In the genomic region with DNA sequence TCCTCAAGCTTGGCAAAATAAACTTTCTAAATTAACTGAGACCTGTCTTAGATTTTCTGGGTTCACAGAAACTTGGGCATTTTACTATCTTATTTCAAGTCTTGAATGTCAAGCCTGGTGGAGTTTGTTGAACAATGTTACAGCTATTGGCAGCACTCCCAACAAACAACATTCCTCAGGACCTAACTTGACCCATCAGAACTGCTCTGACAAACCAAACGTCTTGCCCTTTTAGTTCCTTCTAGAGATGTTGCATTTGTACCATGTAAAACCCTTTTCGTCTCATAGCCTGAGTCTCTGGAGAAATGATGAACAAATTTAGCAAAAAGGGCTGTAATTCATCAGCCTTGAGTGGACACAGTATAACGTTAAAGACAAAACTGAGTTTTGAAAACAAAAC, we compare ENCODE assay signal across 29 cellular contexts. TPM values are rescaled to one million over a fixed set of nuclear protein-coding genes. Genes with fewer than 3 reads are reported as not detected.
DNase-seq lines count a peak whose midpoint lies in the region; ATAC-seq, FAIRE-seq and TF ChIP-seq lines count a peak whose summit lies in the region.
"Had no signal": no experiment of that assay in that cellular context is flagged by ENCODE, and none has a peak within 500 bp of the region (broad histone marks: within the 10 kb centered on the region; RNA-seq: fewer than 3 reads in every experiment).

No MANE protein-coding gene starts in this region.

- dilution Hi-C loops in endothelial cell of umbilical vein (cut with MboI; ENCODE audit: extremely low pct_ligation_motif_present, low sequenced_read_pairs): no loop called here

- no peaks in the 10 kb centered on the region for H3K27me3 Mint-ChIP-seq in WTC11 (ENCODE audit: low read depth)
- H3K27me3 Mint-ChIP-seq: activated CD4-positive, alpha-beta T cell treated with anti-CD3 and anti-CD28 coated beads, Interleukin-2, amount 10 ng/mL, durations not matched to agents 7 days and 5 days had no signal

- peaks cover 77% of the 10 kb centered on the region for H3K4me1 Mint-ChIP-seq in WTC11
- H3K4me1 Mint-ChIP-seq: naive B cell had no signal

- H3K9me3 Mint-ChIP-seq in WTC11: no peaks in the 10 kb centered on the region
- H3K9me3 Mint-ChIP-seq: activated CD4-positive, alpha-beta T cell treated with anti-CD3 and anti-CD28 coated beads, Interleukin-2, amount 10 ng/mL, durations not matched to agents 7 days and 5 days; mesothelial cell of epicardium had no signal

- DNase-seq in WTC11 (ENCODE audit: low spot score): no peak
- peak; percentile 56 for DNase-seq in endothelial cell of umbilical vein (ENCODE audit: low read depth, low spot score)
- DNase-seq in left ventricle myocardium superior: no peak
- no peak for DNase-seq in activated CD4-positive, alpha-beta T cell treated with anti-CD3 and anti-CD28 coated beads, Interleukin-2, amount 50 U/mL, for 1 hour
- DNase-seq: activated CD4-positive, alpha-beta T cell treated with anti-CD3 and anti-CD28 coated beads, Interleukin-2, amount 10 ng/mL, durations not matched to agents 7 days and 5 days; activated gamma-delta T cell; activated T-cell treated with anti-CD3 and anti-CD28 coated beads, Interleukin-2, amount 50 U/mL, for 1 hour; GDM1; glutamatergic neuron; GM23248; naive B cell; NCI-H82; right lobe of liver; stimulated activated CD4-positive, alpha-beta T cell treated with anti-CD3 and anti-CD28 coated beads, Interleukin-12 subunit alpha, Interleukin-12 subunit beta, amount 100 ng/mL, for 4 hours; stimulated activated CD4-positive, alpha-beta T cell treated with anti-CD3 and anti-CD28 coated beads, Interleukin-4, amount 100 ng/mL, for 1 hour; stomach; T1000; trophoblast cell; WERI-Rb-1 had no signal

- TF ChIP-seq POLR2A in endothelial cell of umbilical vein (IDR thresholded peaks at IDR 0.05; ENCODE audit: low read depth, low read length): no peak

- intact Hi-C loops in endothelial cell of umbilical vein (cut with micrococcal nuclease) (loop anchor here (5.0 kb wide), 1 partner anchor 250 kb away; no protein-coding TSS in a partner anchor), left ventricle myocardium superior (cut with micrococcal nuclease) (loop anchor here (10.0 kb wide), 1 partner anchor 72 kb away; no protein-coding TSS in a partner anchor)

- H3K27ac Mint-ChIP-seq in WTC11: 0 out of 2 replicates have a peak overlapping the region, but pooled peaks have one; percentile 22
- H3K27ac Mint-ChIP-seq: activated CD4-positive, alpha-beta T cell treated with anti-CD3 and anti-CD28 coated beads, Interleukin-2, amount 10 ng/mL, durations not matched to agents 7 days and 5 days; mesothelial cell of epicardium; naive B cell had no signal

- no peaks in the 10 kb centered on the region for H3K79me2 ChIP-seq in endothelial cell of umbilical vein (ENCODE audit: control insufficient read depth, insufficient read depth, low read length)

- no peaks in the 10 kb centered on the region for H4K20me1 ChIP-seq in endothelial cell of umbilical vein (replicated peaks; ENCODE audit: control insufficient read depth, extremely low read depth, insufficient read depth, low read length)

- H3K4me2 ChIP-seq in endothelial cell of umbilical vein (ENCODE audit: insufficient read depth, low read length): no peak overlapping the region

- H3K36me3 Mint-ChIP-seq in WTC11: peaks cover 4% of the 10 kb centered on the region
- H3K36me3 Mint-ChIP-seq: mesothelial cell of epicardium, naive B cell had no signal

- H3K9me1 ChIP-seq in endothelial cell of umbilical vein (replicated peaks; ENCODE audit: control insufficient read depth, extremely low read depth, insufficient read depth, low read length): no peaks in the 10 kb centered on the region

- no peak for FAIRE-seq in endothelial cell of umbilical vein (lab: Jason Lieb, UNC)
- FAIRE-seq: islet of Langerhans, RCC 7860 had no signal

- H3K9me3 ChIP-seq in endothelial cell of umbilical vein (replicated peaks; ENCODE audit: control insufficient read depth, insufficient read depth, low read length): no peaks in the 10 kb centered on the region
- no peaks in the 10 kb centered on the region for H3K9me3 ChIP-seq in subcutaneous abdominal adipose tissue (ENCODE audit: control insufficient read depth in 5 of 5, low read length in 5 of 5)
- H3K9me3 ChIP-seq: right lobe of liver, SJSA1, stomach had no signal

- H2AFZ ChIP-seq in endothelial cell of umbilical vein (ENCODE audit: low read depth, low read length): no peak overlapping the region
- H2AFZ ChIP-seq: GM23248 had no signal

- H3K27ac ChIP-seq in endothelial cell of umbilical vein (ENCODE audit: insufficient read depth, low read depth, low read length): no peak overlapping the region
- peak overlapping the region; percentile 21 for H3K27ac ChIP-seq in subcutaneous abdominal adipose tissue (ENCODE audit: low read depth, low read length)
- H3K27ac ChIP-seq: C4-2B, GM23248, right lobe of liver, SJSA1, WERI-Rb-1 had no signal

- H3K4me3 ChIP-seq in endothelial cell of umbilical vein (replicated peaks in 1 of 3; ENCODE audit: insufficient read depth in 1 of 3, low read depth in 1 of 3, low read length in 3 of 3): no peak overlapping the region
- no peak overlapping the region for H3K4me3 ChIP-seq in subcutaneous abdominal adipose tissue (ENCODE audit: low read depth in 1 of 5, low read length in 5 of 5)
- H3K4me3 ChIP-seq: GM23248, right lobe of liver, SJSA1, stomach had no signal

- no peak for TF ChIP-seq CTCF in WTC11 (IDR thresholded peaks at IDR 0.05)
- TF ChIP-seq CTCF in endothelial cell of umbilical vein (IDR thresholded peaks at IDR 0.05; ENCODE audit: extremely low read depth in 1 of 2, insufficient read depth in 1 of 2, low read depth in 1 of 2, low read length in 2 of 2): no peak

- H3K4me1 ChIP-seq in endothelial cell of umbilical vein (ENCODE audit: control insufficient read depth, extremely low read depth, insufficient read depth, low read length): peaks cover 45% of the 10 kb centered on the region
- H3K4me1 ChIP-seq in subcutaneous abdominal adipose tissue (ENCODE audit: control insufficient read depth in 5 of 5, insufficient read depth in 5 of 5, low read length in 5 of 5): peaks cover 6 to 44% (median 27%) of the 10 kb centered on the region in 5 donors
- H3K4me1 ChIP-seq: right lobe of liver, SJSA1 had no signal

- BruUV-seq in endothelial cell of umbilical vein (replicated peaks; lab: Mats Ljungman, UMichigan): no TSS peak

- ATAC-seq in WTC11 (no peak), left ventricle myocardium superior (peak; percentile 49), GM18868 (IDR thresholded peaks at IDR 0.05; ENCODE audit: unreplicated experiment) (no peak), HG03108 (IDR thresholded peaks at IDR 0.05; ENCODE audit: unreplicated experiment) (no peak)
- ATAC-seq: right lobe of liver had no signal

- CTCF ChIA-PET in WTC11 (lab: Charles Lee): no interaction called here
- CTCF ChIA-PET in endothelial cell of umbilical vein (lab: Charles Lee): interaction anchor here (0.6 to 3.7 kb wide), 2 partner anchors 52 to 717 kb away, joined by 3 to 16 read pairs; no protein-coding TSS in a partner anchor

- H3K4me3 Mint-ChIP-seq in WTC11: no peak overlapping the region
- H3K4me3 Mint-ChIP-seq: activated CD4-positive, alpha-beta T cell treated with anti-CD3 and anti-CD28 coated beads, Interleukin-2, amount 10 ng/mL, durations not matched to agents 7 days and 5 days; mesothelial cell of epicardium; naive B cell had no signal

- no peak overlapping the region for H3K9ac ChIP-seq in endothelial cell of umbilical vein (replicated peaks; ENCODE audit: extremely low read depth, insufficient read depth, low read length)
- no peak overlapping the region for H3K9ac ChIP-seq in subcutaneous abdominal adipose tissue (ENCODE audit: low read length in 5 of 5)
- H3K9ac ChIP-seq: GM23248 had no signal

- H3K27me3 ChIP-seq in endothelial cell of umbilical vein (ENCODE audit: control insufficient read depth in 2 of 2, insufficient read depth in 2 of 2, low read length in 2 of 2): no peaks in the 10 kb centered on the region
- no peaks in the 10 kb centered on the region for H3K27me3 ChIP-seq in subcutaneous abdominal adipose tissue (ENCODE audit: control insufficient read depth in 5 of 5, insufficient read depth in 4 of 5, low read length in 5 of 5)
- H3K27me3 ChIP-seq: right lobe of liver, SJSA1, stomach had no signal

- POLR2A ChIA-PET in WTC11 (lab: Charles Lee) (no interaction called here), endothelial cell of umbilical vein (lab: Charles Lee) (no interaction called here)

- H3K36me3 ChIP-seq in endothelial cell of umbilical vein (ENCODE audit: control insufficient read depth in 2 of 2, extremely low read depth in 1 of 2, insufficient read depth in 2 of 2, low read length in 2 of 2) (no peaks in the 10 kb centered on the region), subcutaneous abdominal adipose tissue (ENCODE audit: control insufficient read depth in 5 of 5, insufficient read depth in 5 of 5, low read length in 5 of 5) (no peaks in the 10 kb centered on the region)
- H3K36me3 ChIP-seq: right lobe of liver, SJSA1, stomach, WERI-Rb-1 had no signal

TF ChIP-seq in WTC11, 78 proteins besides CTCF, POLR2A, EP300 and RAD21 (continues in another document):
- no peak for TF ChIP-seq MXD4 (CRISPR knock-in tag; IDR thresholded peaks at IDR 0.05; ENCODE audit: borderline replicate concordance)

TF ChIP-seq in endothelial cell of umbilical vein, 7 proteins besides CTCF, POLR2A, EP300 and RAD21 (continues in another document):
- TF ChIP-seq FOS (IDR thresholded peaks at IDR 0.05; ENCODE audit: borderline replicate concordance, insufficient read depth, low read length): no peak
- no peak for TF ChIP-seq GATA2 (IDR thresholded peaks at IDR 0.05; ENCODE audit: insufficient read depth, insufficient read length, low read depth, low read length)
- TF ChIP-seq, protein P1, sequence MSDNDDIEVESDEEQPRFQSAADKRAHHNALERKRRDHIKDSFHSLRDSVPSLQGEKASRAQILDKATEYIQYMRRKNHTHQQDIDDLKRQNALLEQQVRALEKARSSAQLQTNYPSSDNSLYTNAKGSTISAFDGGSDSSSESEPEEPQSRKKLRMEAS (IDR thresholded peaks at IDR 0.05; ENCODE audit: insufficient read depth, insufficient read length): no peak
- no peak for TF ChIP-seq JUN (IDR thresholded peaks at IDR 0.05; ENCODE audit: borderline replicate concordance, insufficient read depth, insufficient read length, low read depth)
- no peak for TF ChIP-seq MYC (IDR thresholded peaks at IDR 0.05; ENCODE audit: low read depth, low read length)
- TF ChIP-seq POLR2AphosphoS5 (IDR thresholded peaks at IDR 0.05; ENCODE audit: insufficient read depth, low read depth, low read length): no peak

RNA-seq across cellular contexts. Expression of a gene that starts 51.1 kb away (rescaled TPM):
- 20.4 to 26.7 TPM (median 21.0 TPM) in 3 replicates for total RNA-seq in WTC11 (2021)
- 3.0 and 3.3 TPM in 2 replicates for total RNA-seq in endothelial cell of umbilical vein
- polyA plus RNA-seq in endothelial cell of umbilical vein: 2.1 TPM in 2 replicates
- polyA plus RNA-seq in endothelial cell of umbilical vein (2011; cell fraction: cytosol; rRNA removed): 1.5 and 2.0 TPM in 2 replicates
- 2.7 and 3.1 TPM in 2 replicates for polyA plus RNA-seq in endothelial cell of umbilical vein (2011; cell fraction: nucleus; rRNA removed)
- polyA plus RNA-seq in endothelial cell of umbilical vein (2012): 2.3 and 2.7 TPM in 2 replicates
- 2.6 and 7.0 TPM in 2 replicates for polyA minus RNA-seq in endothelial cell of umbilical vein
- not detected for polyA minus RNA-seq in endothelial cell of umbilical vein (2011; cell fraction: cytosol; rRNA and poly(A)+ RNA removed)
- polyA minus RNA-seq in endothelial cell of umbilical vein (2011; cell fraction: nucleus; rRNA and poly(A)+ RNA removed): 4.0 and 4.6 TPM in 2 replicates
- total RNA-seq in left ventricle myocardium superior: 1.7 TPM
- total RNA-seq: activated CD4-positive, alpha-beta T cell treated with anti-CD3 and anti-CD28 coated beads, Interleukin-2, amount 10 ng/mL, durations not matched to agents 7 days and 5 days; HT1080; NCI-H460 had no signal
